11 cellular contexts compared by ENCODE assay signal in genomic region chr5:150138551-150139265, GRCh38. TPM values are rescaled to one million over a fixed set of nuclear protein-coding genes. Genes with fewer than 3 reads are reported as not detected.
A peak's percentile ranks its signal among the peaks of the same experiment; 100 is the strongest.
DNase-seq lines count a peak whose midpoint lies in the region; ATAC-seq and TF ChIP-seq lines count a peak whose summit lies in the region.
"Had no signal": no experiment of that assay in that cellular context is flagged by ENCODE, and none has a peak within 500 bp of the region (broad histone marks: within the 10 kb centered on the region; RNA-seq: fewer than 3 reads in every experiment).

No MANE protein-coding gene starts in this region.

- no peaks in the 10 kb centered on the region for H3K9me3 Mint-ChIP-seq in progenitor cell of endocrine pancreas (ENCODE audit: low read depth)

- no peak for TF ChIP-seq CTCF in left ventricle myocardium inferior (IDR thresholded peaks at IDR 0.05; ENCODE audit: borderline replicate concordance)
- no peak for TF ChIP-seq CTCF in progenitor cell of endocrine pancreas (IDR thresholded peaks at IDR 0.05; ENCODE audit: unreplicated experiment)

- H3K27ac ChIP-seq in left ventricle myocardium inferior (replicated peaks), result peak overlapping the region; percentile 89
- H3K27ac ChIP-seq: HL-60 had no signal

- peaks cover 93% of the 10 kb centered on the region for H3K4me1 ChIP-seq in left ventricle myocardium inferior

- no peak for ATAC-seq in HG03342 (IDR thresholded peaks at IDR 0.05; ENCODE audit: unreplicated experiment)

- H3K36me3 Mint-ChIP-seq in progenitor cell of endocrine pancreas (ENCODE audit: insufficient read depth), result no peaks in the 10 kb centered on the region

- intact Hi-C loops in left ventricle myocardium inferior (cut with micrococcal nuclease), result no loop called here

- peaks cover 35% of the 10 kb centered on the region for H3K27me3 Mint-ChIP-seq in progenitor cell of endocrine pancreas

- peaks cover 29% of the 10 kb centered on the region for H3K4me1 Mint-ChIP-seq in progenitor cell of endocrine pancreas (ENCODE audit: low read depth)

- H3K4me3 ChIP-seq in left ventricle myocardium inferior, result peak overlapping the region; percentile 36

- H3K27me3 ChIP-seq in left ventricle myocardium inferior (ENCODE audit: low read depth), result no peaks in the 10 kb centered on the region

- H3K27ac Mint-ChIP-seq in progenitor cell of endocrine pancreas, result peak overlapping the region; percentile 72

- peaks cover 17% of the 10 kb centered on the region for H3K36me3 ChIP-seq in left ventricle myocardium inferior

- H3K9me3 ChIP-seq in left ventricle myocardium inferior (replicated peaks), result no peaks in the 10 kb centered on the region

- DNase-seq in C1 segment of cervical spinal cord (lab: John Stamatoyannopoulos, UW), result peak in 8 of 14 donors; percentile 23 to 63 (median 40)
- peak; percentile 76 for DNase-seq in amniotic epithelial cell (ENCODE audit: low read depth)
- peak; percentile 56 for DNase-seq in left ventricle myocardium inferior
- peak; percentile 46 for DNase-seq in progenitor cell of endocrine pancreas (ENCODE audit: low spot score, unreplicated experiment)
- no peak for DNase-seq in NCI-H1436 treated with DMSO at 0.1 percent for 48 hours (lab: John Stamatoyannopoulos, UW)
- no peak for DNase-seq in NCI-H1417 (lab: John Stamatoyannopoulos, UW)
- DNase-seq in NCI-H2081 (lab: John Stamatoyannopoulos, UW), result no peak
- DNase-seq: activated CD4-positive, alpha-beta T cell treated with anti-CD3 and anti-CD28 coated beads for 48 hours had no signal

- peak overlapping the region; percentile 28 for H3K4me3 Mint-ChIP-seq in progenitor cell of endocrine pancreas (ENCODE audit: low read depth)

RNA-seq across cellular contexts. Expression of gene PDGFRB, which starts 16.9 kb away (rescaled TPM):
- 39.7 TPM for total RNA-seq in left ventricle myocardium inferior
- 1.2 and 2.3 TPM in 2 replicates for total RNA-seq in progenitor cell of endocrine pancreas

RNA-seq across cellular contexts. Expression of gene CDX1, which starts 27.9 kb away (rescaled TPM):
- total RNA-seq in left ventricle myocardium inferior (not detected), progenitor cell of endocrine pancreas (0.31 and 0.43 TPM in 2 replicates)
- total RNA-seq: pulmonary artery endothelial cell had no signal

RNA-seq across cellular contexts. Expression of gene SLC6A7, which starts 51.2 kb away (rescaled TPM):
- total RNA-seq in left ventricle myocardium inferior (not detected), progenitor cell of endocrine pancreas (not detected in 2 replicates)
- total RNA-seq: pulmonary artery endothelial cell had no signal

RNA-seq across cellular contexts. Expression of gene CSF1R, which starts 52.4 kb away (rescaled TPM):
- total RNA-seq in left ventricle myocardium inferior, result 15.5 TPM
- not detected in 2 replicates for total RNA-seq in progenitor cell of endocrine pancreas
- total RNA-seq: pulmonary artery endothelial cell had no signal

Comparison
In these comparisons a context has a peak if more than half of its experiments do, and no peak if none do; other contexts are left out.
1. DNase-seq: peak in C1 segment of cervical spinal cord (8 of 14), amniotic epithelial cell (single experiment), left ventricle myocardium inferior (single experiment) and progenitor cell of endocrine pancreas (single experiment); none in NCI-H1436 treated with DMSO at 0.1 percent for 48 hours (single experiment), NCI-H1417 (0 of 3) and NCI-H2081 (0 of 2).
2. RNA of gene PDGFRB, which starts 16.9 kb away (total RNA-seq): 39.7 TPM in left ventricle myocardium inferior (single experiment); 1.2 to 2.3 TPM in progenitor cell of endocrine pancreas; every median in the first group is over 10 times any median in the second.